Comparison of ENCODE assay signal across 1 cellular context in genomic region chr16:85261657-85262557, GRCh38.
TF ChIP-seq lines count a peak whose summit lies in the region.

No MANE protein-coding gene starts in this region.

TF ChIP-seq in K562, 482 proteins besides CTCF, POLR2A, EP300 and RAD21 (continued from another document and continues in another):
- TF ChIP-seq ZNF407 (IDR thresholded peaks at IDR 0.05; ENCODE audit: low read depth) (no peak), NONO (IDR thresholded peaks at IDR 0.05; ENCODE audit: low read depth in 2 of 2, low read length in 1 of 2) (no peak), CCAR2 (IDR thresholded peaks at IDR 0.05; ENCODE audit: low read depth, low read length) (no peak), ATF3 (IDR thresholded peaks at IDR 0.05) (no peak), ATF3 (CRISPR knock-in tag; conservative IDR thresholded peaks at IDR 0.05) (no peak), HEY1 (CRISPR knock-in tag; IDR thresholded peaks at IDR 0.05; ENCODE audit: borderline replicate concordance) (no peak), ZNF253 (CRISPR knock-in tag; conservative IDR thresholded peaks at IDR 0.05) (no peak), ZBTB17 (CRISPR knock-in tag; IDR thresholded peaks at IDR 0.05) (no peak), FOXK1 (CRISPR knock-in tag; IDR thresholded peaks at IDR 0.05; ENCODE audit: borderline replicate concordance) (no peak), JUND (IDR thresholded peaks at IDR 0.05; ENCODE audit: borderline replicate concordance, low read depth, low read length) (no peak), JUND (tag; IDR thresholded peaks at IDR 0.05; ENCODE audit: borderline replicate concordance, low read depth, low read length) (no peak), SNIP1 (IDR thresholded peaks at IDR 0.05; ENCODE audit: low read depth) (no peak), TCF15 (CRISPR knock-in tag; IDR thresholded peaks at IDR 0.05) (no peak), TAF7 (tag; IDR thresholded peaks at IDR 0.05) (no peak), NR3C1 (CRISPR knock-in tag; IDR thresholded peaks at IDR 0.05) (no peak), SIN3B (IDR thresholded peaks at IDR 0.05; ENCODE audit: low read depth) (no peak), PBX2 (CRISPR knock-in tag; IDR thresholded peaks at IDR 0.05; ENCODE audit: low read depth) (no peak), PBX2 (tag; conservative IDR thresholded peaks at IDR 0.05; ENCODE audit: low read depth) (peak; percentile 44; the same call in 1 of the 2 replicates), ETV1 (tag; conservative IDR thresholded peaks at IDR 0.05; ENCODE audit: low read depth) (no peak), GABPA (tag; conservative IDR thresholded peaks at IDR 0.05; ENCODE audit: low read depth) (no peak), POLR2AphosphoS5 (IDR thresholded peaks at IDR 0.05; ENCODE audit: control insufficient read depth, insufficient read depth, low read depth, low read length) (peak; percentile 60; the same call in 1 of the 2 replicates), ZNF165 (CRISPR knock-in tag; IDR thresholded peaks at IDR 0.05; ENCODE audit: borderline replicate concordance) (no peak), MAFK (IDR thresholded peaks at IDR 0.05; ENCODE audit: low read length) (no peak), SPI1 (IDR thresholded peaks at IDR 0.05; ENCODE audit: borderline replicate concordance, low read depth, low read length) (no peak), ZFP30 (CRISPR knock-in tag; IDR thresholded peaks at IDR 0.05; ENCODE audit: borderline replicate concordance) (no peak), ZNF384 (IDR thresholded peaks at IDR 0.05; ENCODE audit: low read depth, low read length) (no peak), NR2C1 (IDR thresholded peaks at IDR 0.05) (no peak), NR2C1 (tag; IDR thresholded peaks at IDR 0.05) (no peak), ZNF449 (CRISPR knock-in tag; IDR thresholded peaks at IDR 0.05) (no peak), FOXJ3 (CRISPR knock-in tag; IDR thresholded peaks at IDR 0.05) (no peak), ESRRB (CRISPR knock-in tag; IDR thresholded peaks at IDR 0.05; ENCODE audit: borderline replicate concordance) (no peak), ZBED1 (IDR thresholded peaks at IDR 0.05) (no peak), TARDBP (IDR thresholded peaks at IDR 0.05) (no peak), CCNT2 (IDR thresholded peaks at IDR 0.05; ENCODE audit: borderline replicate concordance, extremely low read depth, insufficient read length, low read depth, low read length) (no peak), SRSF7 (optimal IDR thresholded peaks at IDR 0.05; ENCODE audit: low read depth, low read length) (no peak), ZNF717 (CRISPR knock-in tag; IDR thresholded peaks at IDR 0.05) (no peak), RUNX1 (IDR thresholded peaks at IDR 0.05; ENCODE audit: low read depth) (no peak), SRF (CRISPR knock-in tag; IDR thresholded peaks at IDR 0.05) (no peak), TSHZ1 (CRISPR knock-in tag; IDR thresholded peaks at IDR 0.05) (no peak), ZBTB7A (IDR thresholded peaks at IDR 0.05; ENCODE audit: borderline replicate concordance, control insufficient read depth, low read depth, low read length) (no peak), RBM17 (IDR thresholded peaks at IDR 0.05; ENCODE audit: borderline replicate concordance, low read depth, low read length) (no peak), SAFB (IDR thresholded peaks at IDR 0.05; ENCODE audit: borderline replicate concordance, low read depth, low read length) (no peak), CLOCK (CRISPR knock-in tag; IDR thresholded peaks at IDR 0.05; ENCODE audit: borderline replicate concordance) (no peak), HNRNPLL (IDR thresholded peaks at IDR 0.05; ENCODE audit: low read depth, low read length, poor library complexity, severe bottlenecking) (no peak), RBM25 (IDR thresholded peaks at IDR 0.05; ENCODE audit: low read depth, low read length, severe bottlenecking) (peak; percentile 89), CBX3 (IDR thresholded peaks at IDR 0.05; ENCODE audit: borderline replicate concordance in 1 of 2, low read length in 2 of 2) (0 out of 3 replicates have a peak, but pooled peaks of 1 of the 2 experiments have one; percentile 10)
